ENCODE assay signal across 7 cellular contexts in the genomic region with DNA sequence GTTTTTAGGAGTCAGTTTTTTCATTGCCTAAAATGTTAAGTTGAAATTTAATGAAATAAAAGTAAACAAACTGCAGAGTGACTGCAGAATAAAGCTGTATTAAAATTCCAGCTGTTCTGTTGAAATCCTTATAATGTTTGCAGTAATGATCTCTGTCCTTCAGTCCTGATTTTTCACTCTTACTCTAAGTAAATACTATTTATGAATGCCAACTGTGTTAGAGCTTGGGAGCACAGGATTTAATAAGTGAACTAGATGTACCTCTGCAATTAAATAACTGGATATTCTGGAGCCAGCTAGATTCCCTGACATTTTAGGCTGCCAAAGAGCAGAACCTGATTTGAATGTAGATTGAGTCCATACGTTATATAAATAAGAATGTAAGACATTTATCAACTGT. TPM values are rescaled to one million over a fixed set of nuclear protein-coding genes. Genes with fewer than 3 reads are reported as not detected.
"Had no signal": no experiment of that assay in that cellular context is flagged by ENCODE, and none has a peak within 500 bp of the region (broad histone marks: within the 10 kb centered on the region; RNA-seq: fewer than 3 reads in every experiment).

No MANE protein-coding gene starts in this region.

RNA-seq across cellular contexts. Expression of a gene that starts 7.9 kb away (rescaled TPM):
- total RNA-seq: GM23248, GM23338, H1, H4, H7, H9, HFFc6 had no signal

RNA-seq across cellular contexts. Expression of a gene that starts 51.4 kb away (rescaled TPM):
- total RNA-seq: GM23248, GM23338, H1, H4, H9 had no signal
